ENCODE assay signal across 2 cellular contexts in the genomic region with DNA sequence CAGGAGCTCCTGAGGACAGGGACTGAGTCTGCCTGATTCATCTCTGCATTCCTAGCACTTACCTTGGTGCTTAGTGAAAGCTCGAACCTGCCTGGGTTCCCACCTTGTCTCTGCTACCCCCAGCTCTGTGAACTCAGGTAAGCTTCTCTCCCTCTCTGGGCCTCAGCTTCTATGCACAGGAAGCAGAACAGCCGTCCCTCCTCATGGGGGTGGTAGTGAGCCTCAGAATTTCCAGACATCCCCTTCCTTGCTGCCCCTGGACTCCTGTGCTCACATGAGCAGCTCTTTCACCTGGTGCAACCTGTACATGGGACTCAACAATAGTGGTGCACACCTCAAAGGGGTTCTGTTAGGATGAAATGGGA.
TF ChIP-seq lines count a peak whose summit lies in the region.

No MANE protein-coding gene starts in this region.

TF ChIP-seq in SK-N-SH, 30 proteins besides CTCF, POLR2A, EP300 and RAD21:
- TF ChIP-seq, protein P1, sequence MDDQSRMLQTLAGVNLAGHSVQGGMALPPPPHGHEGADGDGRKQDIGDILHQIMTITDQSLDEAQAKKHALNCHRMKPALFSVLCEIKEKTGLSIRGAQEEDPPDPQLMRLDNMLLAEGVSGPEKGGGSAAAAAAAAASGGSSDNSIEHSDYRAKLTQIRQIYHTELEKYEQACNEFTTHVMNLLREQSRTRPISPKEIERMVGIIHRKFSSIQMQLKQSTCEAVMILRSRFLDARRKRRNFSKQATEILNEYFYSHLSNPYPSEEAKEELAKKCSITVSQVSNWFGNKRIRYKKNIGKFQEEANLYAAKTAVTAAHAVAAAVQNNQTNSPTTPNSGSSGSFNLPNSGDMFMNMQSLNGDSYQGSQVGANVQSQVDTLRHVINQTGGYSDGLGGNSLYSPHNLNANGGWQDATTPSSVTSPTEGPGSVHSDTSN (IDR thresholded peaks at IDR 0.05) = no peak
- TF ChIP-seq SMC3 (IDR thresholded peaks at IDR 0.05; ENCODE audit: low read depth, low read length) = 0 out of 2 replicates have a peak, but pooled peaks have one; percentile 14

TF ChIP-seq in SK-N-SH treated with all-trans-retinoic acid at 6 μM for 48 hours, 23 proteins besides CTCF, POLR2A, EP300 and RAD21:
- TF ChIP-seq, protein P2, sequence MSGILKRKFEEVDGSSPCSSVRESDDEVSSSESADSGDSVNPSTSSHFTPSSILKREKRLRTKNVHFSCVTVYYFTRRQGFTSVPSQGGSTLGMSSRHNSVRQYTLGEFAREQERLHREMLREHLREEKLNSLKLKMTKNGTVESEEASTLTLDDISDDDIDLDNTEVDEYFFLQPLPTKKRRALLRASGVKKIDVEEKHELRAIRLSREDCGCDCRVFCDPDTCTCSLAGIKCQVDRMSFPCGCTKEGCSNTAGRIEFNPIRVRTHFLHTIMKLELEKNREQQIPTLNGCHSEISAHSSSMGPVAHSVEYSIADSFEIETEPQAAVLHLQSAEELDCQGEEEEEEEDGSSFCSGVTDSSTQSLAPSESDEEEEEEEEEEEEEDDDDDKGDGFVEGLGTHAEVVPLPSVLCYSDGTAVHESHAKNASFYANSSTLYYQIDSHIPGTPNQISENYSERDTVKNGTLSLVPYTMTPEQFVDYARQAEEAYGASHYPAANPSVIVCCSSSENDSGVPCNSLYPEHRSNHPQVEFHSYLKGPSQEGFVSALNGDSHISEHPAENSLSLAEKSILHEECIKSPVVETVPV (CRISPR knock-in tag; IDR thresholded peaks at IDR 0.05) = no peak
- no peak for TF ChIP-seq ZFP3 (CRISPR knock-in tag; IDR thresholded peaks at IDR 0.05)
- no peak for TF ChIP-seq ESRRG (CRISPR knock-in tag; IDR thresholded peaks at IDR 0.05)
- TF ChIP-seq, protein P3, sequence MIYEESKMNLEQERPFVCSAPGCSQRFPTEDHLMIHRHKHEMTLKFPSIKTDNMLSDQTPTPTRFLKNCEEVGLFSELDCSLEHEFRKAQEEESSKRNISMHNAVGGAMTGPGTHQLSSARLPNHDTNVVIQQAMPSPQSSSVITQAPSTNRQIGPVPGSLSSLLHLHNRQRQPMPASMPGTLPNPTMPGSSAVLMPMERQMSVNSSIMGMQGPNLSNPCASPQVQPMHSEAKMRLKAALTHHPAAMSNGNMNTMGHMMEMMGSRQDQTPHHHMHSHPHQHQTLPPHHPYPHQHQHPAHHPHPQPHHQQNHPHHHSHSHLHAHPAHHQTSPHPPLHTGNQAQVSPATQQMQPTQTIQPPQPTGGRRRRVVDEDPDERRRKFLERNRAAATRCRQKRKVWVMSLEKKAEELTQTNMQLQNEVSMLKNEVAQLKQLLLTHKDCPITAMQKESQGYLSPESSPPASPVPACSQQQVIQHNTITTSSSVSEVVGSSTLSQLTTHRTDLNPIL (CRISPR knock-in tag; IDR thresholded peaks at IDR 0.05; ENCODE audit: low read depth) = no peak
- TF ChIP-seq ZNF565 (CRISPR knock-in tag; conservative IDR thresholded peaks at IDR 0.05; ENCODE audit: low read depth) = no peak
- TF ChIP-seq, protein P4, sequence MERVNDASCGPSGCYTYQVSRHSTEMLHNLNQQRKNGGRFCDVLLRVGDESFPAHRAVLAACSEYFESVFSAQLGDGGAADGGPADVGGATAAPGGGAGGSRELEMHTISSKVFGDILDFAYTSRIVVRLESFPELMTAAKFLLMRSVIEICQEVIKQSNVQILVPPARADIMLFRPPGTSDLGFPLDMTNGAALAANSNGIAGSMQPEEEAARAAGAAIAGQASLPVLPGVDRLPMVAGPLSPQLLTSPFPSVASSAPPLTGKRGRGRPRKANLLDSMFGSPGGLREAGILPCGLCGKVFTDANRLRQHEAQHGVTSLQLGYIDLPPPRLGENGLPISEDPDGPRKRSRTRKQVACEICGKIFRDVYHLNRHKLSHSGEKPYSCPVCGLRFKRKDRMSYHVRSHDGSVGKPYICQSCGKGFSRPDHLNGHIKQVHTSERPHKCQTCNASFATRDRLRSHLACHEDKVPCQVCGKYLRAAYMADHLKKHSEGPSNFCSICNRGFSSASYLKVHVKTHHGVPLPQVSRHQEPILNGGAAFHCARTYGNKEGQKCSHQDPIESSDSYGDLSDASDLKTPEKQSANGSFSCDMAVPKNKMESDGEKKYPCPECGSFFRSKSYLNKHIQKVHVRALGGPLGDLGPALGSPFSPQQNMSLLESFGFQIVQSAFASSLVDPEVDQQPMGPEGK (CRISPR knock-in tag; IDR thresholded peaks at IDR 0.05; ENCODE audit: borderline replicate concordance) = no peak
- TF ChIP-seq, protein P5, sequence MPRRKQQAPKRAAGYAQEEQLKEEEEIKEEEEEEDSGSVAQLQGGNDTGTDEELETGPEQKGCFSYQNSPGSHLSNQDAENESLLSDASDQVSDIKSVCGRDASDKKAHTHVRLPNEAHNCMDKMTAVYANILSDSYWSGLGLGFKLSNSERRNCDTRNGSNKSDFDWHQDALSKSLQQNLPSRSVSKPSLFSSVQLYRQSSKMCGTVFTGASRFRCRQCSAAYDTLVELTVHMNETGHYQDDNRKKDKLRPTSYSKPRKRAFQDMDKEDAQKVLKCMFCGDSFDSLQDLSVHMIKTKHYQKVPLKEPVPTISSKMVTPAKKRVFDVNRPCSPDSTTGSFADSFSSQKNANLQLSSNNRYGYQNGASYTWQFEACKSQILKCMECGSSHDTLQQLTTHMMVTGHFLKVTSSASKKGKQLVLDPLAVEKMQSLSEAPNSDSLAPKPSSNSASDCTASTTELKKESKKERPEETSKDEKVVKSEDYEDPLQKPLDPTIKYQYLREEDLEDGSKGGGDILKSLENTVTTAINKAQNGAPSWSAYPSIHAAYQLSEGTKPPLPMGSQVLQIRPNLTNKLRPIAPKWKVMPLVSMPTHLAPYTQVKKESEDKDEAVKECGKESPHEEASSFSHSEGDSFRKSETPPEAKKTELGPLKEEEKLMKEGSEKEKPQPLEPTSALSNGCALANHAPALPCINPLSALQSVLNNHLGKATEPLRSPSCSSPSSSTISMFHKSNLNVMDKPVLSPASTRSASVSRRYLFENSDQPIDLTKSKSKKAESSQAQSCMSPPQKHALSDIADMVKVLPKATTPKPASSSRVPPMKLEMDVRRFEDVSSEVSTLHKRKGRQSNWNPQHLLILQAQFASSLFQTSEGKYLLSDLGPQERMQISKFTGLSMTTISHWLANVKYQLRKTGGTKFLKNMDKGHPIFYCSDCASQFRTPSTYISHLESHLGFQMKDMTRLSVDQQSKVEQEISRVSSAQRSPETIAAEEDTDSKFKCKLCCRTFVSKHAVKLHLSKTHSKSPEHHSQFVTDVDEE (CRISPR knock-in tag; IDR thresholded peaks at IDR 0.05) = no peak
- TF ChIP-seq RARB (CRISPR knock-in tag; IDR thresholded peaks at IDR 0.05) = no peak
- TF ChIP-seq SNAI2 (CRISPR knock-in tag; IDR thresholded peaks at IDR 0.05) = no peak
- TF ChIP-seq TCF4 (CRISPR knock-in tag; IDR thresholded peaks at IDR 0.05; ENCODE audit: borderline replicate concordance) = no peak
- TF ChIP-seq TOX (CRISPR knock-in tag; IDR thresholded peaks at IDR 0.05; ENCODE audit: borderline replicate concordance) = no peak
- TF ChIP-seq ZFP30 (CRISPR knock-in tag; IDR thresholded peaks at IDR 0.05) = no peak
TF ChIP-seq in SK-N-SH treated with all-trans-retinoic acid at 6 μM for 48 hours: peak in this region for 0.
